Comparison of ENCODE assay signal across 15 cellular contexts in the genomic region with DNA sequence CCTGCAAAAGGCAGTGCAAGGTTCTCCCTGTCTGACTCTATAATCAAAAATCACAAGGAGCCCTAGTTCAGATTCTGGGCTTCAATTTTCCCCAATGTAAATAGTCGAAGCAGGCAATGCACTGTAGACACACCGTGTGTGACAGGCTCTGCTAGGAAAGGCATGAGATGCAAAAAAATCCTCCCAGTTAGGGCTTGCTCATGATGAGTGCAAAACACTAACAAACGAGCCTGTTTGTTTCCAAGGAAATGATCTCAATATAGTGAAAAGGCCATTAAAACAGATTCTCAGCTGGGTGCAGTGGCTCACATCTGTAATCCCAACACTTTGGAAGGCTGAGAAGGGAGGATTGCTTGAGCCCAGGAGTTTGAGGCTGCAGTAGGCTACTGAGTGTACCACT. TPM values are rescaled to one million over a fixed set of nuclear protein-coding genes. Genes with fewer than 3 reads are reported as not detected.
A peak's percentile ranks its signal among the peaks of the same experiment; 100 is the strongest.
DNase-seq lines count a peak whose midpoint lies in the region; TF ChIP-seq lines count a peak whose summit lies in the region.
"Had no signal": no experiment of that assay in that cellular context is flagged by ENCODE, and none has a peak within 500 bp of the region (broad histone marks: within the 10 kb centered on the region; RNA-seq: fewer than 3 reads in every experiment).

No MANE protein-coding gene starts in this region.

- CTCF ChIA-PET in A673 (lab: Charles Lee): interaction anchor here (0.7 to 2.0 kb wide), 3 partner anchors 91 to 1000 kb away, joined by 3 to 31 read pairs (median 6); no protein-coding TSS in a partner anchor

- no peak for TF ChIP-seq POLR2A in esophagus squamous epithelium (IDR thresholded peaks at IDR 0.05)
- no peak for TF ChIP-seq POLR2A in sigmoid colon (IDR thresholded peaks at IDR 0.05)

- DNase-seq in A673 (ENCODE audit: low spot score) (no peak), esophagus squamous epithelium (lab: John Stamatoyannopoulos, UW) (no peak), sigmoid colon (no peak), T-helper 1 cell (no peak), amniotic stem cell (lab: John Stamatoyannopoulos, UW) (no peak), NCI-H748 (lab: John Stamatoyannopoulos, UW; ENCODE audit: unreplicated experiment) (no peak)
- DNase-seq in activated naive CD4-positive, alpha-beta T cell treated with Interleukin-2 at 50 U/mL for 16 hours: no peak
- DNase-seq: activated CD4-positive, alpha-beta T cell treated with anti-CD3 and anti-CD28 coated beads for 36 hours; GDM1; NCI-H446 treated with DMSO at 0.1 percent for 48 hours; SHP77; stimulated activated naive B cell treated with anti-CD40 and anti-IgM and Interleukin-4, amounts not matched to agents 10 μg/mL and 1 μg/mL and 100 μg/mL, for 72 hours; T-helper 9 cell had no signal

- H3K9ac ChIP-seq in KMS-11: peak overlapping the region; percentile 77; the same call in 1 of the 2 replicates
- H3K9ac ChIP-seq: parathyroid adenoma had no signal

- H3K4me3 ChIP-seq in A673 (ENCODE audit: low read depth, low read length, poor library complexity, severe bottlenecking) (no peak overlapping the region), KMS-11 (IDR thresholded peaks at IDR 0.05; ENCODE audit: insufficient read depth, low read depth, low read length) (no peak overlapping the region), esophagus squamous epithelium (no peak overlapping the region), sigmoid colon (no peak overlapping the region)

- H2AFZ ChIP-seq in KMS-11 (ENCODE audit: low read depth): no peak overlapping the region

- POLR2A ChIA-PET in A673 (lab: Charles Lee; ENCODE audit: low non-redundant PET): no interaction called here

- intact Hi-C loops in A673 (cut with micrococcal nuclease; ENCODE audit: unreplicated experiment) (loop anchor here (2.0 kb wide), 1 partner anchor 115 kb away; no protein-coding TSS in a partner anchor), esophagus squamous epithelium (cut with DNase I) (loop anchor here (10.0 kb wide), 1 partner anchor 499 kb away; no protein-coding TSS in a partner anchor), sigmoid colon (cut with DNase I) (loop anchor here (10.0 kb wide), 1 partner anchor 269 kb away; the partner anchor contains the start of gene HEG1)

- H3K4me1 ChIP-seq in A673 (ENCODE audit: insufficient read depth, low read length, poor library complexity, severe bottlenecking) (peaks cover 21% of the 10 kb centered on the region), KMS-11 (ENCODE audit: low read depth, poor library complexity, severe bottlenecking) (peaks cover 91% of the 10 kb centered on the region), esophagus squamous epithelium (peaks cover 16 to 78% (median 25%) of the 10 kb centered on the region in 3 donors), sigmoid colon (peaks cover 0 to 50% (median 44%) of the 10 kb centered on the region in 4 donors)

- H3K27me3 ChIP-seq in A673 (replicated peaks; ENCODE audit: insufficient read depth, low read depth, low read length, poor library complexity) (no peaks in the 10 kb centered on the region), KMS-11 (ENCODE audit: insufficient read depth, low read depth) (no peaks in the 10 kb centered on the region), esophagus squamous epithelium (no peaks in the 10 kb centered on the region), sigmoid colon (no peaks in the 10 kb centered on the region)

- H3K36me3 ChIP-seq in A673 (ENCODE audit: insufficient read depth, low read length, poor library complexity, severe bottlenecking) (no peaks in the 10 kb centered on the region), KMS-11 (ENCODE audit: insufficient read depth) (no peaks in the 10 kb centered on the region), esophagus squamous epithelium (peaks cover 0 to 21% (median 0%) of the 10 kb centered on the region in 3 donors), sigmoid colon (no peaks in the 10 kb centered on the region)

- TF ChIP-seq CTCF in A673 (conservative IDR thresholded peaks at IDR 0.05; ENCODE audit: low read depth, low read length) (no peak), KMS-11 (conservative IDR thresholded peaks at IDR 0.05; ENCODE audit: low read depth, low read length) (no peak), esophagus squamous epithelium (IDR thresholded peaks at IDR 0.05) (no peak), sigmoid colon (IDR thresholded peaks at IDR 0.05) (no peak)

- H3K9me3 ChIP-seq in A673 (ENCODE audit: low read depth, low read length, poor library complexity, severe bottlenecking) (no peaks in the 10 kb centered on the region), esophagus squamous epithelium (no peaks in the 10 kb centered on the region), sigmoid colon (no peaks in the 10 kb centered on the region)

- BruUV-seq in A673 (replicated peaks; lab: Mats Ljungman, UMichigan): no TSS peak

- H3K79me2 ChIP-seq in KMS-11 (ENCODE audit: insufficient read depth, low read depth): peaks cover 23% of the 10 kb centered on the region; the same call in 1 of the 2 replicates
- H3K79me2 ChIP-seq: parathyroid adenoma had no signal

- H3K27ac ChIP-seq in A673 (ENCODE audit: low read depth, low read length, poor library complexity, severe bottlenecking) (peak overlapping the region; percentile 21), KMS-11 (peak overlapping the region; percentile 97), esophagus squamous epithelium (peak overlapping the region in 3 of 4 donors; percentile 36 to 78 (median 64)), sigmoid colon (peak overlapping the region; percentile 57 to 82 (median 66))
- H3K27ac ChIP-seq: parathyroid adenoma had no signal

- TF ChIP-seq EP300 in sigmoid colon (IDR thresholded peaks at IDR 0.05): no peak

- no peaks in the 10 kb centered on the region for H4K20me1 ChIP-seq in KMS-11 (ENCODE audit: insufficient read depth)

- 62 to 79% methylated on average over 3 of the region's 3 CpGs for WGBS in esophagus squamous epithelium, 2 donors
- 73 to 74% methylated on average over 3 of the region's 3 CpGs for WGBS in sigmoid colon, 2 donors

- H3K4me2 ChIP-seq in KMS-11: peak overlapping the region; percentile 66

RNA-seq across cellular contexts. Expression of gene UMPS, which starts 55.7 kb away (rescaled TPM):
- total RNA-seq in A673 (2021) (100 and 118 TPM in 2 replicates), esophagus squamous epithelium (10 to 100 TPM; 11.6 to 33.5 (median 29.2) TPM), sigmoid colon (10 to 100 TPM; 16.7 to 22.4 (median 19.8) TPM)
- 10 to 100 TPM; 18.0 to 25.1 (median 20.3) TPM for polyA plus RNA-seq in sigmoid colon

Comparison
In these comparisons a context has a peak if more than half of its experiments do, and no peak if none do; other contexts are left out.
1. H3K27ac ChIP-seq: peak in every context shown above with its lines; median percentile 97 in KMS-11; 66 in sigmoid colon; 64 in esophagus squamous epithelium; 21 in A673.